ENCODE assay signal across 21 cellular contexts in genomic region chr5:111261610-111262009, GRCh38. TPM values are rescaled to one million over a fixed set of nuclear protein-coding genes. Genes with fewer than 3 reads are reported as not detected.
DNase-seq lines count a peak whose midpoint lies in the region; ATAC-seq, FAIRE-seq and TF ChIP-seq lines count a peak whose summit lies in the region.
"Had no signal": no experiment of that assay in that cellular context is flagged by ENCODE, and none has a peak within 500 bp of the region (broad histone marks: within the 10 kb centered on the region; RNA-seq: fewer than 3 reads in every experiment).

No MANE protein-coding gene starts in this region.

- CTCF ChIA-PET in CD8-positive, alpha-beta T cell (lab: Charles Lee), result interaction anchor here (0.6 kb wide), 1 partner anchor 61 kb away, joined by 3 read pairs; no protein-coding TSS in a partner anchor

- no peaks in the 10 kb centered on the region for H3K36me3 ChIP-seq in CD8-positive, alpha-beta T cell (ENCODE audit: insufficient read depth, low read length)
- H3K36me3 ChIP-seq: Peyer's patch had no signal

- H3K4me3 Mint-ChIP-seq in activated T-cell treated with anti-CD3 and anti-CD28 coated beads, Interleukin-2, amount 50 U/mL, for 4 hours, result no peak overlapping the region
- H3K4me3 Mint-ChIP-seq in CD8-positive, alpha-beta T cell, result no peak overlapping the region
- H3K4me3 Mint-ChIP-seq: H9 had no signal

- no peaks in the 10 kb centered on the region for H3K9me3 ChIP-seq in CD8-positive, alpha-beta T cell (ENCODE audit: low read length)
- H3K9me3 ChIP-seq: Peyer's patch had no signal

- peaks cover 8% of the 10 kb centered on the region for H3K9me3 Mint-ChIP-seq in activated T-cell treated with anti-CD3 and anti-CD28 coated beads, Interleukin-2, amount 50 U/mL, for 4 hours
- H3K9me3 Mint-ChIP-seq in CD8-positive, alpha-beta T cell, result peaks cover 4% of the 10 kb centered on the region

- intact Hi-C loops in CD8-positive, alpha-beta T cell (cut with DNase I, micrococcal nuclease), result loop anchor here in 1 of 2 experiments (1.0 to 2.0 kb wide), 2 partner anchors 7 to 17 kb away; no protein-coding TSS in a partner anchor

- no peaks in the 10 kb centered on the region for H3K27me3 ChIP-seq in CD8-positive, alpha-beta T cell (ENCODE audit: insufficient read depth, low read length)
- H3K27me3 ChIP-seq in foreskin keratinocyte, result no peaks in the 10 kb centered on the region
- H3K27me3 ChIP-seq: Peyer's patch had no signal

- H3K4me1 ChIP-seq in CD8-positive, alpha-beta T cell (ENCODE audit: insufficient read depth, low read length), result peaks cover 57% of the 10 kb centered on the region
- peaks cover 14% of the 10 kb centered on the region for H3K4me1 ChIP-seq in foreskin keratinocyte
- H3K4me1 ChIP-seq: Peyer's patch had no signal

- H3K27me3 Mint-ChIP-seq in activated T-cell treated with anti-CD3 and anti-CD28 coated beads, Interleukin-2, amount 50 U/mL, for 4 hours (ENCODE audit: low read depth), result no peaks in the 10 kb centered on the region
- no peaks in the 10 kb centered on the region for H3K27me3 Mint-ChIP-seq in CD8-positive, alpha-beta T cell (ENCODE audit: low read depth)

- no peak overlapping the region for H3K27ac ChIP-seq in CD8-positive, alpha-beta T cell (ENCODE audit: low read depth, low read length)
- H3K27ac ChIP-seq in foreskin keratinocyte, result no peak overlapping the region
- H3K27ac ChIP-seq: Peyer's patch had no signal

- no peak for FAIRE-seq in GM12891 (lab: Jason Lieb, UNC)

- H3K4me1 Mint-ChIP-seq in activated T-cell treated with anti-CD3 and anti-CD28 coated beads, Interleukin-2, amount 50 U/mL, for 4 hours (ENCODE audit: low read depth), result peaks cover 46% of the 10 kb centered on the region
- H3K4me1 Mint-ChIP-seq in CD8-positive, alpha-beta T cell (ENCODE audit: low read depth), result peaks cover 52% of the 10 kb centered on the region

- no peak for TF ChIP-seq CTCF in CD8-positive, alpha-beta T cell (IDR thresholded peaks at IDR 0.05)
- no peak for TF ChIP-seq CTCF in foreskin keratinocyte (conservative IDR thresholded peaks at IDR 0.05)

- H3K27ac Mint-ChIP-seq in CD8-positive, alpha-beta T cell, result no peak overlapping the region
- H3K27ac Mint-ChIP-seq: H9 had no signal

- H3K36me3 Mint-ChIP-seq in activated T-cell treated with anti-CD3 and anti-CD28 coated beads, Interleukin-2, amount 50 U/mL, for 4 hours (ENCODE audit: insufficient read depth), result peaks cover 35% of the 10 kb centered on the region
- peaks cover 40% of the 10 kb centered on the region for H3K36me3 Mint-ChIP-seq in CD8-positive, alpha-beta T cell

- no peak for TF ChIP-seq POLR2A in GM12891 (IDR thresholded peaks at IDR 0.05; ENCODE audit: low read depth, low read length)

- H3K4me3 ChIP-seq in CD8-positive, alpha-beta T cell (ENCODE audit: low read depth, low read length), result no peak overlapping the region
- H3K4me3 ChIP-seq: Peyer's patch had no signal

- no peak for DNase-seq in activated T-cell treated with anti-CD3 and anti-CD28 coated beads, Interleukin-2, amount 50 U/mL, for 4 hours
- DNase-seq in activated T-cell treated with anti-CD3 and anti-CD28 coated beads, Interleukin-2, amount 50 U/mL, for 1 hour, result no peak
- DNase-seq in CD8-positive, alpha-beta T cell, result no peak
- DNase-seq in M059J (ENCODE audit: low read depth) (peak; percentile 34), foreskin keratinocyte (peak in 1 of 2 donors; percentile 25), GM03348 (ENCODE audit: low spot score) (no peak), GM12891 (ENCODE audit: insufficient read length, low spot score) (no peak)
- DNase-seq: C1 segment of cervical spinal cord, DMS153, EL, H9, IMR-90, Karpas-422, NCI-H1105 treated with DMSO at 0.1 percent for 48 hours, NCI-H1694 treated with DMSO at 0.1 percent for 48 hours, NCI-H226, NCI-H524 treated with DMSO at 0.1 percent for 48 hours, Peyer's patch, SHP77 had no signal

- POLR2A ChIA-PET in CD8-positive, alpha-beta T cell (lab: Charles Lee), result no interaction called here

- peak; percentile 71 to 78 for ATAC-seq in activated T-cell treated with anti-CD3 and anti-CD28 coated beads, Interleukin-2, amount 50 U/mL, for 4 hours
- ATAC-seq in CD8-positive, alpha-beta T cell, result peak; percentile 57
- peak; percentile 66 for ATAC-seq in foreskin keratinocyte
- no peak for ATAC-seq in GM21423 (IDR thresholded peaks at IDR 0.05; ENCODE audit: unreplicated experiment)

TF ChIP-seq in GM12891, 5 proteins besides CTCF, POLR2A, EP300 and RAD21:
- no peak for TF ChIP-seq PAX5 (IDR thresholded peaks at IDR 0.05; ENCODE audit: insufficient read depth, low read length, severe bottlenecking)
- TF ChIP-seq POLR2AphosphoS5 (IDR thresholded peaks at IDR 0.05; ENCODE audit: low read depth, low read length), result no peak
- no peak for TF ChIP-seq POU2F2 (IDR thresholded peaks at IDR 0.05; ENCODE audit: low read depth, low read length)
- TF ChIP-seq SPI1 (IDR thresholded peaks at IDR 0.05; ENCODE audit: low read depth, low read length), result no peak

RNA-seq across cellular contexts. Expression of gene CAMK4, which starts 37.4 kb away (rescaled TPM):
- total RNA-seq in activated T-cell treated with anti-CD3 and anti-CD28 coated beads, Interleukin-2, amount 50 U/mL, for 4 hours, result 10 to 100 TPM; 35.5 to 49.5 (median 36.9) TPM
- 100 to 1,000 TPM; 165 to 168 TPM for total RNA-seq in CD8-positive, alpha-beta T cell
- 3.9 and 7.4 TPM in 2 replicates for total RNA-seq in M059J (2014; rRNA removed; shearing (Covaris generic))
- 2.5 and 3.8 TPM in 2 replicates for total RNA-seq in foreskin keratinocyte
- 0.41 and 1.2 TPM in 2 replicates for polyA plus RNA-seq in foreskin keratinocyte
- 19.3 TPM for polyA plus RNA-seq in GM12891 (2012; ENCODE audit: low read depth, missing spikeins)
- total RNA-seq: HT-29 had no signal
